ENCODE assay signal across 19 cellular contexts in the genomic region with DNA sequence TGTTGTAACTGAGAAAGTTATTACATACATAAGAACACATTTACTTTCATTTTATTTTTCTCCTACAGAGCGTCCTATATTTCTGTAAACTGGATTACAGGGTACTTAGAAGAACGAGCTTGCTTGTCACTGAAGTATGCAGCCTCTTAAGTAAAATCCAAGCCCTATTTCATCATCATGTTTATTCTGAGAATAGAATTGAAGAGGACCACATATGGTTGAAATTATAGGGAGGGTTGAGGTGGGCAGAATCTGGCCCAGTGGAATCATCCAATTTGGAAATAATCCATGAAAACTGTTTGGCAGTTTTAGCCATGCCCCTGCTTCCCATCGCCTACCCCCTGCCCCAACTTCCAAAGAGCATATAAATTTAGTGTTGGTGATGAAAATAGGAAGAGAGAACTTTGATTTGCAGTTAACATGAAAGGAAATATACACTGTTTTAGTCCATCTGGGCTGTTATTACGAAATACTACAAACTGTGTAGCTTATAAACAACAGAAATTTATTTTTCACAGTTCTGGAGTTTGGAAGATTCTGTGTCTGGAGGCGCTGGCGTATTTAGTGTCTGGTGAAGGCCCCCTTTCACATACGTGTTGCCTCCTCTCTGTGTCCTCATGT.
DNase-seq lines count a peak whose midpoint lies in the region; ATAC-seq and TF ChIP-seq lines count a peak whose summit lies in the region.
"Had no signal": no experiment of that assay in that cellular context is flagged by ENCODE, and none has a peak within 500 bp of the region (broad histone marks: within the 10 kb centered on the region; RNA-seq: fewer than 3 reads in every experiment).

No MANE protein-coding gene starts in this region.

- DNase-seq in BJ (ENCODE audit: low read depth), result peak; percentile 78
- peak; percentile 36 for DNase-seq in NCI-H446 treated with DMSO at 0.1 percent for 48 hours (lab: John Stamatoyannopoulos, UW)
- no peak for DNase-seq in esophagus muscularis mucosa (ENCODE audit: extremely low spot score)
- DNase-seq in sigmoid colon, result no peak
- DNase-seq in middle frontal gyrus (ENCODE audit: extremely low spot score, low spot score), result no peak
- no peak for DNase-seq in putamen (ENCODE audit: low spot score)
- DNase-seq in SHP77 (lab: John Stamatoyannopoulos, UW), result no peak
- DNase-seq: activated CD4-positive, alpha-beta T cell treated with anti-CD3 and anti-CD28 coated beads for 1 hour; activated T-cell treated with anti-CD3 and anti-CD28 coated beads, Interleukin-2, amount 50 U/mL, for 1 hour; aorta; CD8-positive, alpha-beta memory T cell; effector memory CD4-positive, alpha-beta T cell; hippocampal formation; NCI-H2107; posterior cingulate gyrus; stimulated activated CD4-positive, alpha-beta T cell treated with anti-CD3 and anti-CD28 coated beads, Interleukin-4, amount 100 ng/mL, for 1 hour; T-cell had no signal

- H3K9me3 ChIP-seq in esophagus muscularis mucosa (no peaks in the 10 kb centered on the region), sigmoid colon (no peaks in the 10 kb centered on the region)

- H3K36me3 ChIP-seq in BJ (ENCODE audit: control insufficient read depth, insufficient read depth, low read length) (no peaks in the 10 kb centered on the region), esophagus muscularis mucosa (no peaks in the 10 kb centered on the region), sigmoid colon (no peaks in the 10 kb centered on the region)

- TF ChIP-seq POLR2A in esophagus muscularis mucosa (IDR thresholded peaks at IDR 0.05; ENCODE audit: low read depth) (no peak), sigmoid colon (IDR thresholded peaks at IDR 0.05) (no peak)

- CTCF ChIA-PET in BJ (lab: Yijun Ruan, JAX), result interaction anchor here (1.3 to 1.5 kb wide), 2 partner anchors 14 to 160 kb away, joined by 3 read pairs; no protein-coding TSS in a partner anchor

- H3K27ac ChIP-seq in esophagus muscularis mucosa (replicated peaks in 1 of 4) (peak overlapping the region in 2 of 4 donors; percentile 32 to 40), sigmoid colon (peak overlapping the region in 3 of 4 donors; percentile 67 to 70 (median 68))

- intact Hi-C loops in esophagus muscularis mucosa (cut with DNase I), result no loop called here
- intact Hi-C loops in sigmoid colon (cut with DNase I), result loop anchor here (5.0 to 10.0 kb wide), 3 partner anchors 132 to 480 kb away; no protein-coding TSS in a partner anchor

- H3K27me3 ChIP-seq in BJ (ENCODE audit: control insufficient read depth, insufficient read depth, low read length) (no peaks in the 10 kb centered on the region), esophagus muscularis mucosa (no peaks in the 10 kb centered on the region), sigmoid colon (no peaks in the 10 kb centered on the region)

- ATAC-seq in HG03175 (IDR thresholded peaks at IDR 0.05; ENCODE audit: unreplicated experiment), result no peak
- ATAC-seq: stimulated activated memory B cell treated with anti-CD40 and anti-IgM and Interleukin-4, amounts not matched to agents 10 μg/mL and 1 μg/mL and 100 μg/mL, for 72 hours; T-cell had no signal

- H3K4me1 ChIP-seq in esophagus muscularis mucosa, result peaks cover 22 to 38% (median 35%) of the 10 kb centered on the region in 4 donors
- H3K4me1 ChIP-seq in sigmoid colon, result peaks cover 0 to 46% (median 33%) of the 10 kb centered on the region in 4 donors

- H3K4me3 ChIP-seq in BJ (ENCODE audit: low read depth, low read length) (no peak overlapping the region), esophagus muscularis mucosa (peak overlapping the region; percentile 2 to 38 (median 17)), sigmoid colon (peak overlapping the region in 3 of 4 donors; percentile 19 to 27 (median 26))

- no peak for TF ChIP-seq EP300 in esophagus muscularis mucosa (IDR thresholded peaks at IDR 0.05)
- TF ChIP-seq EP300 in sigmoid colon (IDR thresholded peaks at IDR 0.05), result no peak

- TF ChIP-seq CTCF in BJ (IDR thresholded peaks at IDR 0.05; ENCODE audit: insufficient read depth, low read depth, low read length), result no peak
- TF ChIP-seq CTCF in esophagus muscularis mucosa (IDR thresholded peaks at IDR 0.05), result no peak
- no peak for TF ChIP-seq CTCF in sigmoid colon (IDR thresholded peaks at IDR 0.05)

- POLR2A ChIA-PET in BJ (lab: Charles Lee), result interaction anchor here (0.7 kb wide), 1 partner anchor 20 kb away, joined by 4 read pairs; no protein-coding TSS in a partner anchor

- 64% methylated on average over 7 of the region's 7 CpGs for whole genome bisulfite sequencing in esophagus muscularis mucosa
- 67 to 82% methylated on average over 7 of the region's 7 CpGs for WGBS in sigmoid colon, 2 donors

Comparison
In these comparisons a context has a peak if more than half of its experiments do, and no peak if none do; other contexts are left out.
1. DNase-seq: peak in BJ (single experiment) and NCI-H446 treated with DMSO at 0.1 percent for 48 hours (single experiment); none in esophagus muscularis mucosa (single experiment), sigmoid colon (single experiment), middle frontal gyrus (single experiment), putamen (single experiment) and SHP77 (0 of 2).